In genomic region chr6:7290079-7290478, GRCh38 we compare ENCODE assay signal across 25 cellular contexts.
"Had no signal": no experiment of that assay in that cellular context is flagged by ENCODE, and none has a peak within 500 bp of the region (broad histone marks: within the 10 kb centered on the region; RNA-seq: fewer than 3 reads in every experiment).

No MANE protein-coding gene starts in this region.

- H3K4me3 ChIP-seq: MG63, SJSA1, SK-N-MC had no signal

- FAIRE-seq: HTR-8/SVneo, RCC 7860 had no signal

- H3K27ac ChIP-seq: HL-60, SJSA1, SK-N-MC had no signal

- H3K9me3 ChIP-seq: MG63, SJSA1 had no signal

- H3K27me3 ChIP-seq: MG63, SJSA1 had no signal

- DNase-seq: Karpas-422, KG1, MG63, NCI-H1092, NCI-H1105 treated with DMSO at 0.1 percent for 48 hours, NCI-H1417 treated with DMSO at 0.1 percent for 48 hours, NCI-H146, NCI-H187, NCI-H2029, NCI-H2081 treated with DMSO at 0.1 percent for 48 hours, NCI-H2171, NCI-H226, NCI-H446, NCI-H510A, NCI-H524 treated with DMSO at 0.1 percent for 48 hours, NCI-H69, NCI-H774, Right ventricle myocardium superior, RPMI8226, SIG-M5 had no signal

- H3K4me1 ChIP-seq: SJSA1 had no signal
